In the genomic region with DNA sequence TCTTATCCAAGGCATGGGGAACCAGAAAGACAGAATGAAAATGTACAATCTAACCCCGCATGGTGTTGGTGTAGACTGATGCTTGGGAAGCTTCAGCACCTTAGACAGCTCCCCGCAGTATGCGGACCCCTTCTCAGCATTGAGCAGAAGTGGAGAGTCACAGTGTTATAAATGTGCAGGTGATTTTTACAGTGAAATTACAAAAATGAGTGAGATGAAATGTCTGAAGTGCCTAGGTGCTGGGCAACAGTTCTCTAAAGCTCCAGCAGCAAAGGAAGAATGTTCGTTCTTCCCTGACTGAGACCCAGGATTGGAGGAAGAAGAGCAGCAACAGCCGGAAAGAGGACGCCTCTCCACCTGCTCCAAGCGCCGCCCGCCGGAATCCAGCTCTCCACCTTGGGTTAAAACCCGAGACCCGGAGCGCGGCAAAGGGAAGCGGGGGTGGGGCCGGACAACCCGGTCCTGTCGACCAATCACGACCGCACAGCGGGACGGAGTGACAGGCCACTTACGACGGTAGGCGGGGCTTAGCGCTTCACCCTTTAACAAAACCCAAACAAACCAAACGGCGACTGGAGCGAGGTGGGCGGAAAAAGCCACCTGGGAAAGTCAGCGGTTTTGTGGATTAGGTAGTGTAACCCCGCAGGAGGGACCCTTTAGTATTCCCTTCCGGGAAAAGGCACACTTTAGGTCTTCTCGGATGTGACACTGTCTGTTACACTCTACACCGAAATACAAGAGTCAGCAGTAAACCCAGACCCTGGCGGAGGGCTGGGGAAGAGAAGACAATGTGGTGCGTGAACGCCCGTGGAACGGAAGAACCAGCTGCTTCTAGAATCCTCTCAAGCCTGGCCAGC, we compare ENCODE assay signal across 8 cellular contexts. TPM values are rescaled to one million over a fixed set of nuclear protein-coding genes. Genes with fewer than 3 reads are reported as not detected.
DNase-seq lines count a peak whose midpoint lies in the region; ATAC-seq and TF ChIP-seq lines count a peak whose summit lies in the region.

A gene (minus strand): TSS at position 403 of the 857 bp plus-strand sequence. CDS start 436 bp downstream, outside the sequence.

- WGBS in SK-N-SH (ENCODE audit: low lambda C conversion rate) = under 1% methylated on average over 28 of the region's 40 CpGs

- no peaks in the 10 kb centered on the region for H3K9me3 ChIP-seq in MG63
- no peaks in the 10 kb centered on the region for H3K9me3 ChIP-seq in SK-N-SH
- no peaks in the 10 kb centered on the region for H3K9me3 ChIP-seq in muscle layer of duodenum (ENCODE audit: control insufficient read depth in 1 of 2, low read length in 2 of 2)

- H3K4me2 ChIP-seq in SK-N-SH = peak within 1 kb of the TSS; percentile 63

- ATAC-seq in GM21529 (IDR thresholded peaks at IDR 0.05; ENCODE audit: unreplicated experiment) (peak; percentile 73), GM21825 (IDR thresholded peaks at IDR 0.05; ENCODE audit: unreplicated experiment) (no peak)

- H3K27ac ChIP-seq in SK-N-SH (ENCODE audit: low read depth in 2 of 2, low read length in 1 of 2) (no peak within 1 kb of the TSS; a peak in 1 of 4 replicates), muscle layer of duodenum (ENCODE audit: low read length) (no peak within 1 kb of the TSS)

- POLR2A ChIA-PET in SK-N-SH (lab: Yijun Ruan, JAX) = interaction anchor here (0.7 kb wide), 1 partner anchor 616 kb away, joined by 6 read pairs; no protein-coding TSS in a partner anchor

- H3K9me2 ChIP-seq in SK-N-SH = no peaks in the 10 kb centered on the region

- peak within 1 kb of the TSS; percentile 46 for H2AFZ ChIP-seq in SK-N-SH (ENCODE audit: low read depth)

- no peak within 1 kb of the TSS for H3K27ac Mint-ChIP-seq in endothelial cell (ENCODE audit: unreplicated experiment)

- H3K4me1 Mint-ChIP-seq in endothelial cell (ENCODE audit: unreplicated experiment) = peaks cover 5% of the 10 kb centered on the region

- no peaks in the 10 kb centered on the region for H3K36me3 Mint-ChIP-seq in endothelial cell (ENCODE audit: low read depth, unreplicated experiment)

- no peak for TF ChIP-seq EP300 in SK-N-SH (IDR thresholded peaks at IDR 0.05; ENCODE audit: borderline replicate concordance in 1 of 2, low read depth in 1 of 2, low read length in 1 of 2)

- H3K27me3 Mint-ChIP-seq in endothelial cell (ENCODE audit: unreplicated experiment) = no peaks in the 10 kb centered on the region

- TF ChIP-seq CTCF in SK-N-SH (IDR thresholded peaks at IDR 0.05) = no peak
- no peak for TF ChIP-seq CTCF in endothelial cell (IDR thresholded peaks at IDR 0.05; ENCODE audit: unreplicated experiment)

- H3K79me2 ChIP-seq in SK-N-SH (ENCODE audit: insufficient read depth) = no peaks in the 10 kb centered on the region

- H3K4me3 ChIP-seq in MG63 = peak within 1 kb of the TSS; percentile 43
- peak within 1 kb of the TSS; percentile 43 to 48; a peak in 3 of 4 replicates for H3K4me3 ChIP-seq in SK-N-SH (ENCODE audit: low read depth in 2 of 2, low read length in 1 of 2)
- H3K4me3 ChIP-seq in muscle layer of duodenum (ENCODE audit: low read depth in 1 of 2, low read length in 2 of 2) = peak within 1 kb of the TSS; percentile 14 to 42

- peaks cover 5% of the 10 kb centered on the region for H3K27me3 ChIP-seq in MG63
- no peaks in the 10 kb centered on the region for H3K27me3 ChIP-seq in SK-N-SH (ENCODE audit: insufficient read depth)
- H3K27me3 ChIP-seq in muscle layer of duodenum (ENCODE audit: low read depth, low read length) = no peaks in the 10 kb centered on the region

- no peaks in the 10 kb centered on the region for H3K9me3 Mint-ChIP-seq in endothelial cell (ENCODE audit: unreplicated experiment)

- H3K4me1 ChIP-seq in SK-N-SH (ENCODE audit: control insufficient read depth in 1 of 2, insufficient read depth in 2 of 2, low read depth in 1 of 2, low read length in 1 of 2) = no peaks in the 10 kb centered on the region; a peak in 1 of 4 replicates
- no peaks in the 10 kb centered on the region for H3K4me1 ChIP-seq in muscle layer of duodenum (ENCODE audit: control insufficient read depth in 1 of 2, insufficient read depth in 2 of 2, low read length in 2 of 2)

- no peak for TF ChIP-seq RAD21 in SK-N-SH (IDR thresholded peaks at IDR 0.05; ENCODE audit: low read length)

- no peaks in the 10 kb centered on the region for H3F3A ChIP-seq in SK-N-SH (replicated peaks; ENCODE audit: insufficient read depth)

- no peaks in the 10 kb centered on the region for H4K20me1 ChIP-seq in SK-N-SH (ENCODE audit: insufficient read depth)

- H3K9ac ChIP-seq in SK-N-SH = no peak within 1 kb of the TSS

- H3K4me3 Mint-ChIP-seq in endothelial cell (ENCODE audit: unreplicated experiment) = peak within 1 kb of the TSS; percentile 92

- DNase-seq in EH (ENCODE audit: low read depth) = peak; percentile 10
- peak; percentile 71 for DNase-seq in MG63
- peak; percentile 79 for DNase-seq in SK-N-SH
- peak; percentile 78 for DNase-seq in endothelial cell (ENCODE audit: low spot score)
- DNase-seq in GOT3 (lab: John Stamatoyannopoulos, UW) = no peak

- CTCF ChIA-PET in SK-N-SH (lab: Yijun Ruan, JAX) = interaction anchor here (1.6 kb wide), 1 partner anchor 65 kb away, joined by 5 read pairs; no protein-coding TSS in a partner anchor

- no peaks in the 10 kb centered on the region for H3K36me3 ChIP-seq in MG63
- H3K36me3 ChIP-seq in SK-N-SH (replicated peaks in 1 of 2; ENCODE audit: control insufficient read depth in 1 of 2, insufficient read depth in 2 of 2, low read length in 1 of 2) = no peaks in the 10 kb centered on the region
- no peaks in the 10 kb centered on the region for H3K36me3 ChIP-seq in muscle layer of duodenum (ENCODE audit: control insufficient read depth in 1 of 2, insufficient read depth in 2 of 2, low read length in 2 of 2)

TF ChIP-seq in SK-N-SH, 30 proteins besides CTCF, POLR2A, EP300 and RAD21:
- TF ChIP-seq MXI1 (IDR thresholded peaks at IDR 0.05; ENCODE audit: low read depth, low read length) (0 out of 2 replicates have a peak, but pooled peaks have one; percentile 22), RXRA (IDR thresholded peaks at IDR 0.05; ENCODE audit: borderline replicate concordance, low read depth) (no peak), EZH2phosphoT487 (IDR thresholded peaks at IDR 0.05; ENCODE audit: borderline replicate concordance, low read depth) (no peak)
- TF ChIP-seq, protein P1, sequence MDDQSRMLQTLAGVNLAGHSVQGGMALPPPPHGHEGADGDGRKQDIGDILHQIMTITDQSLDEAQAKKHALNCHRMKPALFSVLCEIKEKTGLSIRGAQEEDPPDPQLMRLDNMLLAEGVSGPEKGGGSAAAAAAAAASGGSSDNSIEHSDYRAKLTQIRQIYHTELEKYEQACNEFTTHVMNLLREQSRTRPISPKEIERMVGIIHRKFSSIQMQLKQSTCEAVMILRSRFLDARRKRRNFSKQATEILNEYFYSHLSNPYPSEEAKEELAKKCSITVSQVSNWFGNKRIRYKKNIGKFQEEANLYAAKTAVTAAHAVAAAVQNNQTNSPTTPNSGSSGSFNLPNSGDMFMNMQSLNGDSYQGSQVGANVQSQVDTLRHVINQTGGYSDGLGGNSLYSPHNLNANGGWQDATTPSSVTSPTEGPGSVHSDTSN (IDR thresholded peaks at IDR 0.05) = peak; percentile 81
- TF ChIP-seq, protein P2, sequence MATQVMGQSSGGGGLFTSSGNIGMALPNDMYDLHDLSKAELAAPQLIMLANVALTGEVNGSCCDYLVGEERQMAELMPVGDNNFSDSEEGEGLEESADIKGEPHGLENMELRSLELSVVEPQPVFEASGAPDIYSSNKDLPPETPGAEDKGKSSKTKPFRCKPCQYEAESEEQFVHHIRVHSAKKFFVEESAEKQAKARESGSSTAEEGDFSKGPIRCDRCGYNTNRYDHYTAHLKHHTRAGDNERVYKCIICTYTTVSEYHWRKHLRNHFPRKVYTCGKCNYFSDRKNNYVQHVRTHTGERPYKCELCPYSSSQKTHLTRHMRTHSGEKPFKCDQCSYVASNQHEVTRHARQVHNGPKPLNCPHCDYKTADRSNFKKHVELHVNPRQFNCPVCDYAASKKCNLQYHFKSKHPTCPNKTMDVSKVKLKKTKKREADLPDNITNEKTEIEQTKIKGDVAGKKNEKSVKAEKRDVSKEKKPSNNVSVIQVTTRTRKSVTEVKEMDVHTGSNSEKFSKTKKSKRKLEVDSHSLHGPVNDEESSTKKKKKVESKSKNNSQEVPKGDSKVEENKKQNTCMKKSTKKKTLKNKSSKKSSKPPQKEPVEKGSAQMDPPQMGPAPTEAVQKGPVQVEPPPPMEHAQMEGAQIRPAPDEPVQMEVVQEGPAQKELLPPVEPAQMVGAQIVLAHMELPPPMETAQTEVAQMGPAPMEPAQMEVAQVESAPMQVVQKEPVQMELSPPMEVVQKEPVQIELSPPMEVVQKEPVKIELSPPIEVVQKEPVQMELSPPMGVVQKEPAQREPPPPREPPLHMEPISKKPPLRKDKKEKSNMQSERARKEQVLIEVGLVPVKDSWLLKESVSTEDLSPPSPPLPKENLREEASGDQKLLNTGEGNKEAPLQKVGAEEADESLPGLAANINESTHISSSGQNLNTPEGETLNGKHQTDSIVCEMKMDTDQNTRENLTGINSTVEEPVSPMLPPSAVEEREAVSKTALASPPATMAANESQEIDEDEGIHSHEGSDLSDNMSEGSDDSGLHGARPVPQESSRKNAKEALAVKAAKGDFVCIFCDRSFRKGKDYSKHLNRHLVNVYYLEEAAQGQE (IDR thresholded peaks at IDR 0.05; ENCODE audit: low read depth, low read length) = peak; percentile 97

RNA-seq across cellular contexts. Expression of the gene that starts here (rescaled TPM):
- total RNA-seq in MG63 (2014; rRNA removed; shearing (Covaris generic); ENCODE audit: low replicate concordance) = not detected in 2 replicates
- not detected in 2 replicates for polyA plus RNA-seq in SK-N-SH (2012; rRNA removed)
- not detected in 2 replicates for polyA plus RNA-seq in SK-N-SH (2012; cell fraction: cytosol; rRNA removed)
- not detected in 2 replicates for polyA plus RNA-seq in SK-N-SH (2012; cell fraction: nucleus; rRNA removed)
- total RNA-seq in endothelial cell (ENCODE audit: unreplicated experiment) = not detected

Comparison
In these comparisons a context has a peak if more than half of its experiments do, and no peak if none do; other contexts are left out.
1. Peak in DNase-seq and H3K4me3 ChIP-seq in MG63; RNA of the gene not detected or under 1 TPM.
2. Peak in DNase-seq, H3K4me3 ChIP-seq and H3K4me2 ChIP-seq in SK-N-SH; RNA of the gene not detected or under 1 TPM.
3. Peak in DNase-seq in endothelial cell; RNA of the gene not detected or under 1 TPM.